In genomic region chr1:206809504-206810084, GRCh38 we compare ENCODE assay signal across 8 cellular contexts. TPM values are rescaled to one million over a fixed set of nuclear protein-coding genes. Genes with fewer than 3 reads are reported as not detected.
DNase-seq lines count a peak whose midpoint lies in the region; ATAC-seq and TF ChIP-seq lines count a peak whose summit lies in the region.

No MANE protein-coding gene starts in this region.

- POLR2A ChIA-PET in HEK293T (lab: Yijun Ruan, JAX): no interaction called here

- H3K4me3 Mint-ChIP-seq in activated naive CD4-positive, alpha-beta T cell treated with anti-CD3 and anti-CD28 coated beads, Interleukin-2, amount 10 ng/mL, durations not matched to agents 7 days and 5 days: no peak overlapping the region

- H3K36me3 ChIP-seq in lung (ENCODE audit: control insufficient read depth in 2 of 2, insufficient read depth in 2 of 2, low read length in 2 of 2): no peaks in the 10 kb centered on the region
- no peaks in the 10 kb centered on the region for H3K36me3 ChIP-seq in effector memory CD4-positive, alpha-beta T cell (ENCODE audit: control insufficient read depth, insufficient read depth, low read length)

- peak; percentile 3 for TF ChIP-seq CTCF in lung (IDR thresholded peaks at IDR 0.05; ENCODE audit: control extremely low read depth, extremely low read depth)

- no peaks in the 10 kb centered on the region for H3K4me1 ChIP-seq in lung (ENCODE audit: control insufficient read depth in 2 of 2, insufficient read depth in 2 of 2, low read length in 2 of 2)
- H3K4me1 ChIP-seq in effector memory CD4-positive, alpha-beta T cell (ENCODE audit: control insufficient read depth, insufficient read depth, low read length, poor library complexity, severe bottlenecking): peaks cover 9% of the 10 kb centered on the region

- no peak overlapping the region for H3K27ac Mint-ChIP-seq in activated naive CD4-positive, alpha-beta T cell treated with anti-CD3 and anti-CD28 coated beads, Interleukin-2, amount 10 ng/mL, durations not matched to agents 7 days and 5 days

- no peak overlapping the region for H3K4me3 ChIP-seq in lung
- H3K4me3 ChIP-seq in effector memory CD4-positive, alpha-beta T cell (ENCODE audit: insufficient read depth, low read depth, low read length, poor library complexity, severe bottlenecking): no peak overlapping the region

- DNase-seq in SIG-M5 treated with dmso at 0.1 percent for 504 hours (lab: John Stamatoyannopoulos, UW; ENCODE audit: unreplicated experiment): peak; percentile 75
- DNase-seq in SIG-M5 (lab: John Stamatoyannopoulos, UW): no peak
- peak; percentile 33 for DNase-seq in MV-4-11 (lab: John Stamatoyannopoulos, UW)
- peak; percentile 69 for DNase-seq in activated naive CD4-positive, alpha-beta T cell treated with anti-CD3 and anti-CD28 coated beads, Interleukin-2, amount 10 ng/mL, durations not matched to agents 7 days and 5 days
- no peak for DNase-seq in lung (ENCODE audit: low spot score)
- DNase-seq in HEK293T (ENCODE audit: extremely low spot score): no peak
- no peak for DNase-seq in SHP77 treated with DMSO at 0.1 percent for 48 hours (lab: John Stamatoyannopoulos, UW)
- DNase-seq in effector memory CD4-positive, alpha-beta T cell: no peak

- H3K36me3 Mint-ChIP-seq in activated naive CD4-positive, alpha-beta T cell treated with anti-CD3 and anti-CD28 coated beads, Interleukin-2, amount 10 ng/mL, durations not matched to agents 7 days and 5 days: peaks cover 15% of the 10 kb centered on the region

- WGBS in lung, 2 donors: 75 to 87% methylated on average over 4 of the region's 4 CpGs

- ATAC-seq in lung (ENCODE audit: insufficient read depth, low FRiP score): no peak

- H3K27ac ChIP-seq in lung (ENCODE audit: low read depth in 1 of 2, low read length in 1 of 2): no peak overlapping the region
- no peak overlapping the region for H3K27ac ChIP-seq in effector memory CD4-positive, alpha-beta T cell (ENCODE audit: insufficient read depth, low read length, poor library complexity, severe bottlenecking)

- H3K9me3 ChIP-seq in lung (ENCODE audit: control insufficient read depth in 2 of 2, insufficient read depth in 1 of 2, low read length in 1 of 2): peaks cover 0 to 6% of the 10 kb centered on the region in 2 donors
- no peaks in the 10 kb centered on the region for H3K9me3 ChIP-seq in effector memory CD4-positive, alpha-beta T cell (ENCODE audit: control insufficient read depth, low read length)

- CTCF ChIA-PET in activated naive CD4-positive, alpha-beta T cell treated with anti-CD3 and anti-CD28 coated beads, Interleukin-2, amount 10 ng/mL, durations not matched to agents 7 days and 5 days (lab: Charles Lee): interaction anchor here (0.7 to 11.6 kb wide), 59 partner anchors 8 to 189 kb away, joined by 3 to 361 read pairs (median 6); partner anchors contain the start of genes DYRK3, IL19, IL20 and IL24
- CTCF ChIA-PET in HEK293T (lab: Yijun Ruan, JAX): interaction anchor here (0.6 to 2.2 kb wide), 6 partner anchors 11 to 103 kb away, joined by 3 to 8 read pairs (median 4); no protein-coding TSS in a partner anchor

- H3K27me3 Mint-ChIP-seq in activated naive CD4-positive, alpha-beta T cell treated with anti-CD3 and anti-CD28 coated beads, Interleukin-2, amount 10 ng/mL, durations not matched to agents 7 days and 5 days: peaks cover 9% of the 10 kb centered on the region

- H3K27me3 ChIP-seq in lung (ENCODE audit: control insufficient read depth, insufficient read depth): no peaks in the 10 kb centered on the region
- H3K27me3 ChIP-seq in effector memory CD4-positive, alpha-beta T cell (replicated peaks; ENCODE audit: control insufficient read depth, insufficient read depth, low read length, poor library complexity, severe bottlenecking): no peaks in the 10 kb centered on the region

- H3K9me3 Mint-ChIP-seq in activated naive CD4-positive, alpha-beta T cell treated with anti-CD3 and anti-CD28 coated beads, Interleukin-2, amount 10 ng/mL, durations not matched to agents 7 days and 5 days: peaks cover 27% of the 10 kb centered on the region

- H3K4me1 Mint-ChIP-seq in activated naive CD4-positive, alpha-beta T cell treated with anti-CD3 and anti-CD28 coated beads, Interleukin-2, amount 10 ng/mL, durations not matched to agents 7 days and 5 days: peaks cover 37% of the 10 kb centered on the region

TF ChIP-seq in HEK293T, 16 proteins besides CTCF, POLR2A, EP300 and RAD21:
- TF ChIP-seq FOXK2 (IDR thresholded peaks at IDR 0.05): no peak
- TF ChIP-seq ARNT (IDR thresholded peaks at IDR 0.05): no peak
- TF ChIP-seq BHLHE40 (IDR thresholded peaks at IDR 0.05; ENCODE audit: borderline replicate concordance): no peak
- TF ChIP-seq FOXA1 (IDR thresholded peaks at IDR 0.05): no peak
- TF ChIP-seq CTBP1 (IDR thresholded peaks at IDR 0.05; ENCODE audit: borderline replicate concordance): no peak
- TF ChIP-seq HDGF (IDR thresholded peaks at IDR 0.05; ENCODE audit: borderline replicate concordance): no peak
- no peak for TF ChIP-seq PKNOX1 (IDR thresholded peaks at IDR 0.05)
- no peak for TF ChIP-seq FOXM1 (IDR thresholded peaks at IDR 0.05; ENCODE audit: borderline replicate concordance)
- no peak for TF ChIP-seq LEF1 (IDR thresholded peaks at IDR 0.05; ENCODE audit: borderline replicate concordance)
- TF ChIP-seq SUZ12 (IDR thresholded peaks at IDR 0.05): no peak
- no peak for TF ChIP-seq ELF4 (IDR thresholded peaks at IDR 0.05)
- TF ChIP-seq TARDBP (IDR thresholded peaks at IDR 0.05): no peak
- no peak for TF ChIP-seq SP1 (IDR thresholded peaks at IDR 0.05)
- no peak for TF ChIP-seq L3MBTL2 (conservative IDR thresholded peaks at IDR 0.05)
- no peak for TF ChIP-seq ZNF384 (IDR thresholded peaks at IDR 0.05)
- no peak for TF ChIP-seq NFRKB (IDR thresholded peaks at IDR 0.05)

RNA-seq across cellular contexts. Expression of gene IL10, which starts 37.3 kb away (rescaled TPM):
- total RNA-seq in lung: 1 to 10 TPM; 2.4 to 3.4 TPM
- 10 to 100 TPM in 1 of 2 donors, under 1 TPM in 1; 0.37 to 37.3 TPM for polyA plus RNA-seq in lung

RNA-seq across cellular contexts. Expression of gene IL19, which starts 39.0 kb away (rescaled TPM):
- total RNA-seq in lung: under 1 TPM in 1 of 2 donors, not detected in 1; 0.12 TPM
- under 1 TPM; 0.10 to 0.68 TPM for polyA plus RNA-seq in lung

RNA-seq across cellular contexts. Expression of gene IL20, which starts 55.8 kb away (rescaled TPM):
- not detected for total RNA-seq in lung
- polyA plus RNA-seq in lung: under 1 TPM; 0.11 to 0.12 TPM

Comparison
In these comparisons a context has a peak if more than half of its experiments do, and no peak if none do; other contexts are left out.
1. DNase-seq: peak in SIG-M5 treated with dmso at 0.1 percent for 504 hours (single experiment), MV-4-11 (single experiment) and activated naive CD4-positive, alpha-beta T cell treated with anti-CD3 and anti-CD28 coated beads, Interleukin-2, amount 10 ng/mL, durations not matched to agents 7 days and 5 days (single experiment); none in SIG-M5 (single experiment), lung (single experiment), HEK293T (single experiment), SHP77 treated with DMSO at 0.1 percent for 48 hours (single experiment) and effector memory CD4-positive, alpha-beta T cell (0 of 3).